ENCODE assay signal across 2 cellular contexts in genomic region chr2:112580084-112580483, GRCh38.
TF ChIP-seq lines count a peak whose summit lies in the region.

No MANE protein-coding gene starts in this region.

TF ChIP-seq in HEK293, 187 proteins besides CTCF, POLR2A, EP300 and RAD21:
- TF ChIP-seq ZFP41 (tag by site-specific recombination; IDR thresholded peaks at IDR 0.05; ENCODE audit: borderline replicate concordance) (no peak), ZNF121 (tag by site-specific recombination; IDR thresholded peaks at IDR 0.05) (0 out of 2 replicates have a peak, but pooled peaks have one; percentile 36)

TF ChIP-seq in K562, 482 proteins besides CTCF, POLR2A, EP300 and RAD21:
- no peak for TF ChIP-seq TFAP4 (CRISPR knock-in tag; IDR thresholded peaks at IDR 0.05; ENCODE audit: borderline replicate concordance)
- TF ChIP-seq FOS (IDR thresholded peaks at IDR 0.05; ENCODE audit: extremely low read depth, insufficient read length): no peak
- TF ChIP-seq ZNF121 (CRISPR knock-in tag; conservative IDR thresholded peaks at IDR 0.05): peak; percentile 61
- no peak for TF ChIP-seq TFAM (CRISPR knock-in tag; conservative IDR thresholded peaks at IDR 0.05)
- no peak for TF ChIP-seq PKNOX1 (IDR thresholded peaks at IDR 0.05)
